9 cellular contexts compared by ENCODE assay signal in the genomic region with DNA sequence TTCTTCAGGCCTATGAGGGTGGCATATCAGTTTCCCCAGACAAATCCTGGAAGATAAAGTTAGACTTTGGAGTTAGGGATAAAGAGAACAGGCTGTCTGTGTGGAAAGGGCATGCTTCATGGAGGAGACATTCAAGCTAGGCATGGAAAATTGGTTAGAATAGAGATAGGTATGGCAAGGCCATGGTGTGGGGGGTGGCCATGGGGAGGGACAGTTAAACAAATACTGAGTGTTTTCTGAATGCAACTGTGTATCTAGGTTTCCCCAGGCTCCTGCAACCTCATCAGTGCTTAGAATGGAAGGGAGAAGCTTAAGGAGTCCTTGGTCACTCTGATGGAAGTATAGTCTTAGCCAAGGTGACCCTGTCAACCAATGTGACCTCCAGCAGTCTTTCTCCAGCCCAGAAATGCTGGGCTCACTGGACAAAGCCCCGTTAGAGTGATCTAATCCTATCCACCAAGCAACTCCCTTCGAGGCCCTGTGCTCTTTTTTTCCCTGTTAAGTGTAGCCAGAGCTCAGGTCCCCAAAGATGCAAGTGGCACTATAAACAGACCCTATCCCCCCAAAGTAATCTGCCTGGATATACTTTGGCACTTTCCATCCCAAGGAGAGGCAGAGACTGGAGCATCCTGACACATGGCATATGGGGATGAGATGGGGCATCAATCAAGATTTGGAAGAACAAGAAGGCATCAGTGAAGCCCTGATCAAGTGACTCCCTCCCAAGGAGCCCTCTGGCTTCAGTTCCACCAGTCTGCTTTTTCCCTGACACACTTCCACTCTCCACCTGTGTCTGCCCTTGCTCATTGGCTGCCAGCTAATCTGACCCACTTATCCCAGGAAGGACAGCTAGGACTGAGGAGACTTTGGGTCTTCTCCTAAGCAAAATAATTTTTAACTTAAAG. TPM values are rescaled to one million over a fixed set of nuclear protein-coding genes. Genes with fewer than 3 reads are reported as not detected.
DNase-seq lines count a peak whose midpoint lies in the region; ATAC-seq and TF ChIP-seq lines count a peak whose summit lies in the region.
"Had no signal": no experiment of that assay in that cellular context is flagged by ENCODE, and none has a peak within 500 bp of the region (broad histone marks: within the 10 kb centered on the region; RNA-seq: fewer than 3 reads in every experiment).

No MANE protein-coding gene starts in this region.

- no peak for ATAC-seq in HG03460 (IDR thresholded peaks at IDR 0.05; ENCODE audit: unreplicated experiment)

- H3K9me3 Mint-ChIP-seq in activated T-helper 2 cell treated with anti-CD3 and anti-CD28 coated beads, Interferon-gamma antibody, Interleukin-2, Interleukin-4, amounts not matched to agents 10 μg/mL and 5 μg/mL and 100 μg/mL, durations not matched to agents 14 hours and 24 hours and 36 hours: no peaks in the 10 kb centered on the region

- no peaks in the 10 kb centered on the region for H3K27me3 Mint-ChIP-seq in activated T-helper 2 cell treated with anti-CD3 and anti-CD28 coated beads, Interferon-gamma antibody, Interleukin-2, Interleukin-4, amounts not matched to agents 10 μg/mL and 5 μg/mL and 100 μg/mL, durations not matched to agents 14 hours and 24 hours and 36 hours (ENCODE audit: low read depth)

- intact Hi-C loops in activated T-helper 2 cell treated with anti-CD3 and anti-CD28 coated beads, Interferon-gamma antibody, Interleukin-2, Interleukin-4, amounts not matched to agents 10 μg/mL and 5 μg/mL and 100 μg/mL, durations not matched to agents 14 hours and 24 hours and 36 hours (cut with micrococcal nuclease): loop anchor here (1.0 kb wide), 1 partner anchor 8 kb away; no protein-coding TSS in a partner anchor

- H3K4me1 ChIP-seq in iPS-15b (ENCODE audit: control insufficient read depth, insufficient read depth, low read length): peaks cover 13% of the 10 kb centered on the region

- H3K4me3 ChIP-seq in AG04449 (ENCODE audit: low read depth, low read length) (peak overlapping the region; percentile 58), HFF-Myc (replicated peaks; ENCODE audit: low read depth, low read length) (peak overlapping the region; percentile 54), iPS-15b (ENCODE audit: low read depth, low read length) (peak overlapping the region; percentile 19), H7 (ENCODE audit: insufficient read depth, low read depth, low read length) (no peak overlapping the region)
- H3K4me3 ChIP-seq: SK-N-MC had no signal

- H3K4me3 Mint-ChIP-seq in activated T-helper 2 cell treated with anti-CD3 and anti-CD28 coated beads, Interferon-gamma antibody, Interleukin-2, Interleukin-4, amounts not matched to agents 10 μg/mL and 5 μg/mL and 100 μg/mL, durations not matched to agents 14 hours and 24 hours and 36 hours (ENCODE audit: low read depth): peak overlapping the region; percentile 76

- no peak overlapping the region for H3K9ac ChIP-seq in iPS-15b (ENCODE audit: low read depth, low read length)

- H3K36me3 ChIP-seq in iPS-15b (ENCODE audit: control insufficient read depth, insufficient read depth, low read length) (peaks cover 10% of the 10 kb centered on the region), H7 (replicated peaks; ENCODE audit: control insufficient read depth, insufficient read depth, low read length) (peaks cover 4% of the 10 kb centered on the region)

- H3K27ac Mint-ChIP-seq in activated T-helper 2 cell treated with anti-CD3 and anti-CD28 coated beads, Interferon-gamma antibody, Interleukin-2, Interleukin-4, amounts not matched to agents 10 μg/mL and 5 μg/mL and 100 μg/mL, durations not matched to agents 14 hours and 24 hours and 36 hours: peak overlapping the region; percentile 80

- peaks cover 16% of the 10 kb centered on the region for H3K36me3 Mint-ChIP-seq in activated T-helper 2 cell treated with anti-CD3 and anti-CD28 coated beads, Interferon-gamma antibody, Interleukin-2, Interleukin-4, amounts not matched to agents 10 μg/mL and 5 μg/mL and 100 μg/mL, durations not matched to agents 14 hours and 24 hours and 36 hours (ENCODE audit: low read depth)

- no peaks in the 10 kb centered on the region for H3K9me3 ChIP-seq in iPS-15b (ENCODE audit: control insufficient read depth, insufficient read depth, low read length)

- CTCF ChIA-PET in AG04449 (lab: Yijun Ruan, JAX): interaction anchor here (0.7 to 2.5 kb wide), 3 partner anchors 10 to 36 kb away, joined by 3 to 22 read pairs (median 6); no protein-coding TSS in a partner anchor

- H3K27me3 ChIP-seq in iPS-15b (ENCODE audit: control insufficient read depth, insufficient read depth, low read length): peaks cover 35% of the 10 kb centered on the region
- H3K27me3 ChIP-seq in H7 (ENCODE audit: control insufficient read depth, insufficient read depth, low read length): peaks cover 22% of the 10 kb centered on the region; the same call in 1 of the 2 replicates

- DNase-seq in AG04449 (ENCODE audit: low read depth, low spot score): no peak
- DNase-seq in HFF-Myc (ENCODE audit: extremely low read depth, low read depth): no peak
- DNase-seq in activated T-helper 2 cell treated with anti-CD3 and anti-CD28 coated beads, Interferon-gamma antibody, Interleukin-2, Interleukin-4, amounts not matched to agents 10 μg/mL and 5 μg/mL and 100 μg/mL, durations not matched to agents 14 hours and 24 hours and 36 hours (ENCODE audit: low spot score): no peak
- no peak for DNase-seq in H7
- DNase-seq in AML-193 (lab: John Stamatoyannopoulos, UW): no peak
- no peak for DNase-seq in GM19238 (ENCODE audit: insufficient read length, low spot score)

- H3K4me1 Mint-ChIP-seq in activated T-helper 2 cell treated with anti-CD3 and anti-CD28 coated beads, Interferon-gamma antibody, Interleukin-2, Interleukin-4, amounts not matched to agents 10 μg/mL and 5 μg/mL and 100 μg/mL, durations not matched to agents 14 hours and 24 hours and 36 hours (ENCODE audit: low read depth): peaks cover 46% of the 10 kb centered on the region

- TF ChIP-seq CTCF in AG04449 (IDR thresholded peaks at IDR 0.05; ENCODE audit: insufficient read depth, low read length, missing control alignments): no peak
- TF ChIP-seq CTCF in HFF-Myc (IDR thresholded peaks at IDR 0.05; ENCODE audit: low read depth, low read length, missing control alignments): no peak

- POLR2A ChIA-PET in AG04449 (lab: Yijun Ruan, JAX): interaction anchor here (0.6 to 5.3 kb wide), 4 partner anchors 8 to 221 kb away, joined by 3 to 49 read pairs (median 4); partner anchors contain the start of gene GRAMD2A

RNA-seq across cellular contexts. Expression of gene PKM, which starts 5.6 kb away (rescaled TPM):
- total RNA-seq in activated T-helper 2 cell treated with anti-CD3 and anti-CD28 coated beads, Interferon-gamma antibody, Interleukin-2, Interleukin-4, amounts not matched to agents 10 μg/mL and 5 μg/mL and 100 μg/mL, durations not matched to agents 14 hours and 24 hours and 36 hours: 2,347 and 2,391 TPM in 2 replicates
- total RNA-seq in H7 (2014; rRNA removed; shearing (Covaris generic)): 942 and 1,007 TPM in 2 replicates

RNA-seq across cellular contexts. Expression of gene PARP6, which starts 35.7 kb away (rescaled TPM):
- 65.4 and 73.1 TPM in 2 replicates for total RNA-seq in activated T-helper 2 cell treated with anti-CD3 and anti-CD28 coated beads, Interferon-gamma antibody, Interleukin-2, Interleukin-4, amounts not matched to agents 10 μg/mL and 5 μg/mL and 100 μg/mL, durations not matched to agents 14 hours and 24 hours and 36 hours
- 24.8 and 28.8 TPM in 2 replicates for total RNA-seq in H7 (2014; rRNA removed; shearing (Covaris generic))

RNA-seq across cellular contexts. Expression of gene GRAMD2A, which starts 39.0 kb away (rescaled TPM):
- total RNA-seq in activated T-helper 2 cell treated with anti-CD3 and anti-CD28 coated beads, Interferon-gamma antibody, Interleukin-2, Interleukin-4, amounts not matched to agents 10 μg/mL and 5 μg/mL and 100 μg/mL, durations not matched to agents 14 hours and 24 hours and 36 hours: not detected in 2 replicates
- total RNA-seq in H7 (2014; rRNA removed; shearing (Covaris generic)): 0.17 and 0.52 TPM in 2 replicates
